Comparison of ENCODE assay signal across 1 cellular context in genomic region chr19:37979547-37980082, GRCh38.
TF ChIP-seq lines count a peak whose summit lies in the region.

No MANE protein-coding gene starts in this region.

TF ChIP-seq in GM12878, 131 proteins besides CTCF, POLR2A, EP300 and RAD21 (continued from another document and continues in another):
- no peak for TF ChIP-seq IRF3 (IDR thresholded peaks at IDR 0.05)
- TF ChIP-seq, protein P1, sequence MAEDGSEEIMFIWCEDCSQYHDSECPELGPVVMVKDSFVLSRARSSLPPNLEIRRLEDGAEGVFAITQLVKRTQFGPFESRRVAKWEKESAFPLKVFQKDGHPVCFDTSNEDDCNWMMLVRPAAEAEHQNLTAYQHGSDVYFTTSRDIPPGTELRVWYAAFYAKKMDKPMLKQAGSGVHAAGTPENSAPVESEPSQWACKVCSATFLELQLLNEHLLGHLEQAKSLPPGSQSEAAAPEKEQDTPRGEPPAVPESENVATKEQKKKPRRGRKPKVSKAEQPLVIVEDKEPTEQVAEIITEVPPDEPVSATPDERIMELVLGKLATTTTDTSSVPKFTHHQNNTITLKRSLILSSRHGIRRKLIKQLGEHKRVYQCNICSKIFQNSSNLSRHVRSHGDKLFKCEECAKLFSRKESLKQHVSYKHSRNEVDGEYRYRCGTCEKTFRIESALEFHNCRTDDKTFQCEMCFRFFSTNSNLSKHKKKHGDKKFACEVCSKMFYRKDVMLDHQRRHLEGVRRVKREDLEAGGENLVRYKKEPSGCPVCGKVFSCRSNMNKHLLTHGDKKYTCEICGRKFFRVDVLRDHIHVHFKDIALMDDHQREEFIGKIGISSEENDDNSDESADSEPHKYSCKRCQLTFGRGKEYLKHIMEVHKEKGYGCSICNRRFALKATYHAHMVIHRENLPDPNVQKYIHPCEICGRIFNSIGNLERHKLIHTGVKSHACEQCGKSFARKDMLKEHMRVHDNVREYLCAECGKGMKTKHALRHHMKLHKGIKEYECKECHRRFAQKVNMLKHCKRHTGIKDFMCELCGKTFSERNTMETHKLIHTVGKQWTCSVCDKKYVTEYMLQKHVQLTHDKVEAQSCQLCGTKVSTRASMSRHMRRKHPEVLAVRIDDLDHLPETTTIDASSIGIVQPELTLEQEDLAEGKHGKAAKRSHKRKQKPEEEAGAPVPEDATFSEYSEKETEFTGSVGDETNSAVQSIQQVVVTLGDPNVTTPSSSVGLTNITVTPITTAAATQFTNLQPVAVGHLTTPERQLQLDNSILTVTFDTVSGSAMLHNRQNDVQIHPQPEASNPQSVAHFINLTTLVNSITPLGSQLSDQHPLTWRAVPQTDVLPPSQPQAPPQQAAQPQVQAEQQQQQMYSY (CRISPR knock-in tag; IDR thresholded peaks at IDR 0.05) = no peak
- no peak for TF ChIP-seq FOXK2 (IDR thresholded peaks at IDR 0.05)
- no peak for TF ChIP-seq CBX5 (IDR thresholded peaks at IDR 0.05; ENCODE audit: low read depth)
- peak; percentile 83; the same call in 1 of the 2 replicates for TF ChIP-seq TCF3 (IDR thresholded peaks at IDR 0.05; ENCODE audit: borderline replicate concordance, insufficient read depth, low read depth, low read length)
- no peak for TF ChIP-seq CBX3 (IDR thresholded peaks at IDR 0.05; ENCODE audit: borderline replicate concordance, low read depth)
- TF ChIP-seq, protein P2, sequence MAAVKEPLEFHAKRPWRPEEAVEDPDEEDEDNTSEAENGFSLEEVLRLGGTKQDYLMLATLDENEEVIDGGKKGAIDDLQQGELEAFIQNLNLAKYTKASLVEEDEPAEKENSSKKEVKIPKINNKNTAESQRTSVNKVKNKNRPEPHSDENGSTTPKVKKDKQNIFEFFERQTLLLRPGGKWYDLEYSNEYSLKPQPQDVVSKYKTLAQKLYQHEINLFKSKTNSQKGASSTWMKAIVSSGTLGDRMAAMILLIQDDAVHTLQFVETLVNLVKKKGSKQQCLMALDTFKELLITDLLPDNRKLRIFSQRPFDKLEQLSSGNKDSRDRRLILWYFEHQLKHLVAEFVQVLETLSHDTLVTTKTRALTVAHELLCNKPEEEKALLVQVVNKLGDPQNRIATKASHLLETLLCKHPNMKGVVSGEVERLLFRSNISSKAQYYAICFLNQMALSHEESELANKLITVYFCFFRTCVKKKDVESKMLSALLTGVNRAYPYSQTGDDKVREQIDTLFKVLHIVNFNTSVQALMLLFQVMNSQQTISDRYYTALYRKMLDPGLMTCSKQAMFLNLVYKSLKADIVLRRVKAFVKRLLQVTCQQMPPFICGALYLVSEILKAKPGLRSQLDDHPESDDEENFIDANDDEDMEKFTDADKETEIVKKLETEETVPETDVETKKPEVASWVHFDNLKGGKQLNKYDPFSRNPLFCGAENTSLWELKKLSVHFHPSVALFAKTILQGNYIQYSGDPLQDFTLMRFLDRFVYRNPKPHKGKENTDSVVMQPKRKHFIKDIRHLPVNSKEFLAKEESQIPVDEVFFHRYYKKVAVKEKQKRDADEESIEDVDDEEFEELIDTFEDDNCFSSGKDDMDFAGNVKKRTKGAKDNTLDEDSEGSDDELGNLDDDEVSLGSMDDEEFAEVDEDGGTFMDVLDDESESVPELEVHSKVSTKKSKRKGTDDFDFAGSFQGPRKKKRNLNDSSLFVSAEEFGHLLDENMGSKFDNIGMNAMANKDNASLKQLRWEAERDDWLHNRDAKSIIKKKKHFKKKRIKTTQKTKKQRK (IDR thresholded peaks at IDR 0.05; ENCODE audit: low read depth, low read length) = no peak
- TF ChIP-seq EZH2 (IDR thresholded peaks at IDR 0.05; ENCODE audit: borderline replicate concordance, control insufficient read depth, low read depth, low read length) = no peak
- TF ChIP-seq ZZZ3 (IDR thresholded peaks at IDR 0.05; ENCODE audit: control insufficient read depth, insufficient read length, low read depth) = no peak
- TF ChIP-seq, protein P3, sequence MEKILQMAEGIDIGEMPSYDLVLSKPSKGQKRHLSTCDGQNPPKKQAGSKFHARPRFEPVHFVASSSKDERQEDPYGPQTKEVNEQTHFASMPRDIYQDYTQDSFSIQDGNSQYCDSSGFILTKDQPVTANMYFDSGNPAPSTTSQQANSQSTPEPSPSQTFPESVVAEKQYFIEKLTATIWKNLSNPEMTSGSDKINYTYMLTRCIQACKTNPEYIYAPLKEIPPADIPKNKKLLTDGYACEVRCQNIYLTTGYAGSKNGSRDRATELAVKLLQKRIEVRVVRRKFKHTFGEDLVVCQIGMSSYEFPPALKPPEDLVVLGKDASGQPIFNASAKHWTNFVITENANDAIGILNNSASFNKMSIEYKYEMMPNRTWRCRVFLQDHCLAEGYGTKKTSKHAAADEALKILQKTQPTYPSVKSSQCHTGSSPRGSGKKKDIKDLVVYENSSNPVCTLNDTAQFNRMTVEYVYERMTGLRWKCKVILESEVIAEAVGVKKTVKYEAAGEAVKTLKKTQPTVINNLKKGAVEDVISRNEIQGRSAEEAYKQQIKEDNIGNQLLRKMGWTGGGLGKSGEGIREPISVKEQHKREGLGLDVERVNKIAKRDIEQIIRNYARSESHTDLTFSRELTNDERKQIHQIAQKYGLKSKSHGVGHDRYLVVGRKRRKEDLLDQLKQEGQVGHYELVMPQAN (conservative IDR thresholded peaks at IDR 0.05) = no peak
- no peak for TF ChIP-seq SMAD5 (IDR thresholded peaks at IDR 0.05; ENCODE audit: low read depth)
- TF ChIP-seq, protein P4, sequence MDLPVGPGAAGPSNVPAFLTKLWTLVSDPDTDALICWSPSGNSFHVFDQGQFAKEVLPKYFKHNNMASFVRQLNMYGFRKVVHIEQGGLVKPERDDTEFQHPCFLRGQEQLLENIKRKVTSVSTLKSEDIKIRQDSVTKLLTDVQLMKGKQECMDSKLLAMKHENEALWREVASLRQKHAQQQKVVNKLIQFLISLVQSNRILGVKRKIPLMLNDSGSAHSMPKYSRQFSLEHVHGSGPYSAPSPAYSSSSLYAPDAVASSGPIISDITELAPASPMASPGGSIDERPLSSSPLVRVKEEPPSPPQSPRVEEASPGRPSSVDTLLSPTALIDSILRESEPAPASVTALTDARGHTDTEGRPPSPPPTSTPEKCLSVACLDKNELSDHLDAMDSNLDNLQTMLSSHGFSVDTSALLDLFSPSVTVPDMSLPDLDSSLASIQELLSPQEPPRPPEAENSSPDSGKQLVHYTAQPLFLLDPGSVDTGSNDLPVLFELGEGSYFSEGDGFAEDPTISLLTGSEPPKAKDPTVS (IDR thresholded peaks at IDR 0.05; ENCODE audit: low read depth, low read length) = no peak
- no peak; the same call in 1 of the 2 replicates for TF ChIP-seq FOXM1 (IDR thresholded peaks at IDR 0.05; ENCODE audit: low read depth, low read length)
- TF ChIP-seq TAF1 (IDR thresholded peaks at IDR 0.05; ENCODE audit: borderline replicate concordance, low read depth, low read length) = 0 out of 2 replicates have a peak, but pooled peaks have one; percentile 28
- TF ChIP-seq, protein P5, sequence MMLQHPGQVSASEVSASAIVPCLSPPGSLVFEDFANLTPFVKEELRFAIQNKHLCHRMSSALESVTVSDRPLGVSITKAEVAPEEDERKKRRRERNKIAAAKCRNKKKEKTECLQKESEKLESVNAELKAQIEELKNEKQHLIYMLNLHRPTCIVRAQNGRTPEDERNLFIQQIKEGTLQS (IDR thresholded peaks at IDR 0.05; ENCODE audit: borderline replicate concordance, extremely low read depth, low read depth, low read length) = no peak
- no peak for TF ChIP-seq KLF5 (IDR thresholded peaks at IDR 0.05; ENCODE audit: partially characterized antibody)
- TF ChIP-seq CHD4 (IDR thresholded peaks at IDR 0.05) = no peak
- TF ChIP-seq MYB (IDR thresholded peaks at IDR 0.05; ENCODE audit: borderline replicate concordance, low read depth, low read length) = no peak
- no peak for TF ChIP-seq PML (IDR thresholded peaks at IDR 0.05; ENCODE audit: low read length)
- TF ChIP-seq, protein P6, sequence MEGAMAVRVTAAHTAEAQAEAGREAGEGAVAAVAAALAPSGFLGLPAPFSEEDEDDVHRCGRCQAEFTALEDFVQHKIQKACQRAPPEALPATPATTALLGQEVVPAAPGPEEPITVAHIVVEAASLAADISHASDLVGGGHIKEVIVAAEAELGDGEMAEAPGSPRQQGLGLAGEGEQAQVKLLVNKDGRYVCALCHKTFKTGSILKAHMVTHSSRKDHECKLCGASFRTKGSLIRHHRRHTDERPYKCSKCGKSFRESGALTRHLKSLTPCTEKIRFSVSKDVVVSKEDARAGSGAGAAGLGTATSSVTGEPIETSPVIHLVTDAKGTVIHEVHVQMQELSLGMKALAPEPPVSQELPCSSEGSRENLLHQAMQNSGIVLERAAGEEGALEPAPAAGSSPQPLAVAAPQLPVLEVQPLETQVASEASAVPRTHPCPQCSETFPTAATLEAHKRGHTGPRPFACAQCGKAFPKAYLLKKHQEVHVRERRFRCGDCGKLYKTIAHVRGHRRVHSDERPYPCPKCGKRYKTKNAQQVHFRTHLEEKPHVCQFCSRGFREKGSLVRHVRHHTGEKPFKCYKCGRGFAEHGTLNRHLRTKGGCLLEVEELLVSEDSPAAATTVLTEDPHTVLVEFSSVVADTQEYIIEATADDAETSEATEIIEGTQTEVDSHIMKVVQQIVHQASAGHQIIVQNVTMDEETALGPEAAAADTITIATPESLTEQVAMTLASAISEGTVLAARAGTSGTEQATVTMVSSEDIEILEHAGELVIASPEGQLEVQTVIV (IDR thresholded peaks at IDR 0.05; ENCODE audit: borderline replicate concordance, partially characterized antibody) = no peak
- no peak for TF ChIP-seq RBBP5 (conservative IDR thresholded peaks at IDR 0.05)
- TF ChIP-seq, protein P7, sequence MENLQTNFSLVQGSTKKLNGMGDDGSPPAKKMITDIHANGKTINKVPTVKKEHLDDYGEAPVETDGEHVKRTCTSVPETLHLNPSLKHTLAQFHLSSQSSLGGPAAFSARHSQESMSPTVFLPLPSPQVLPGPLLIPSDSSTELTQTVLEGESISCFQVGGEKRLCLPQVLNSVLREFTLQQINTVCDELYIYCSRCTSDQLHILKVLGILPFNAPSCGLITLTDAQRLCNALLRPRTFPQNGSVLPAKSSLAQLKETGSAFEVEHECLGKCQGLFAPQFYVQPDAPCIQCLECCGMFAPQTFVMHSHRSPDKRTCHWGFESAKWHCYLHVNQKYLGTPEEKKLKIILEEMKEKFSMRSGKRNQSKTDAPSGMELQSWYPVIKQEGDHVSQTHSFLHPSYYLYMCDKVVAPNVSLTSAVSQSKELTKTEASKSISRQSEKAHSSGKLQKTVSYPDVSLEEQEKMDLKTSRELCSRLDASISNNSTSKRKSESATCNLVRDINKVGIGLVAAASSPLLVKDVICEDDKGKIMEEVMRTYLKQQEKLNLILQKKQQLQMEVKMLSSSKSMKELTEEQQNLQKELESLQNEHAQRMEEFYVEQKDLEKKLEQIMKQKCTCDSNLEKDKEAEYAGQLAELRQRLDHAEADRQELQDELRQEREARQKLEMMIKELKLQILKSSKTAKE (IDR thresholded peaks at IDR 0.05; ENCODE audit: low read depth, poor library complexity, severe bottlenecking) = peak; percentile 53
- TF ChIP-seq, protein P8, sequence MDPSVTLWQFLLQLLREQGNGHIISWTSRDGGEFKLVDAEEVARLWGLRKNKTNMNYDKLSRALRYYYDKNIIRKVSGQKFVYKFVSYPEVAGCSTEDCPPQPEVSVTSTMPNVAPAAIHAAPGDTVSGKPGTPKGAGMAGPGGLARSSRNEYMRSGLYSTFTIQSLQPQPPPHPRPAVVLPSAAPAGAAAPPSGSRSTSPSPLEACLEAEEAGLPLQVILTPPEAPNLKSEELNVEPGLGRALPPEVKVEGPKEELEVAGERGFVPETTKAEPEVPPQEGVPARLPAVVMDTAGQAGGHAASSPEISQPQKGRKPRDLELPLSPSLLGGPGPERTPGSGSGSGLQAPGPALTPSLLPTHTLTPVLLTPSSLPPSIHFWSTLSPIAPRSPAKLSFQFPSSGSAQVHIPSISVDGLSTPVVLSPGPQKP (IDR thresholded peaks at IDR 0.05; ENCODE audit: low read depth, low read length) = no peak
- no peak for TF ChIP-seq ASH2L (IDR thresholded peaks at IDR 0.05; ENCODE audit: borderline replicate concordance, low read depth)
- no peak; the same call in 1 of the 2 replicates for TF ChIP-seq RELB (IDR thresholded peaks at IDR 0.05; ENCODE audit: low read depth)
- TF ChIP-seq SIX5 (IDR thresholded peaks at IDR 0.05; ENCODE audit: low read depth, low read length, severe bottlenecking) = no peak
- TF ChIP-seq, protein P9, sequence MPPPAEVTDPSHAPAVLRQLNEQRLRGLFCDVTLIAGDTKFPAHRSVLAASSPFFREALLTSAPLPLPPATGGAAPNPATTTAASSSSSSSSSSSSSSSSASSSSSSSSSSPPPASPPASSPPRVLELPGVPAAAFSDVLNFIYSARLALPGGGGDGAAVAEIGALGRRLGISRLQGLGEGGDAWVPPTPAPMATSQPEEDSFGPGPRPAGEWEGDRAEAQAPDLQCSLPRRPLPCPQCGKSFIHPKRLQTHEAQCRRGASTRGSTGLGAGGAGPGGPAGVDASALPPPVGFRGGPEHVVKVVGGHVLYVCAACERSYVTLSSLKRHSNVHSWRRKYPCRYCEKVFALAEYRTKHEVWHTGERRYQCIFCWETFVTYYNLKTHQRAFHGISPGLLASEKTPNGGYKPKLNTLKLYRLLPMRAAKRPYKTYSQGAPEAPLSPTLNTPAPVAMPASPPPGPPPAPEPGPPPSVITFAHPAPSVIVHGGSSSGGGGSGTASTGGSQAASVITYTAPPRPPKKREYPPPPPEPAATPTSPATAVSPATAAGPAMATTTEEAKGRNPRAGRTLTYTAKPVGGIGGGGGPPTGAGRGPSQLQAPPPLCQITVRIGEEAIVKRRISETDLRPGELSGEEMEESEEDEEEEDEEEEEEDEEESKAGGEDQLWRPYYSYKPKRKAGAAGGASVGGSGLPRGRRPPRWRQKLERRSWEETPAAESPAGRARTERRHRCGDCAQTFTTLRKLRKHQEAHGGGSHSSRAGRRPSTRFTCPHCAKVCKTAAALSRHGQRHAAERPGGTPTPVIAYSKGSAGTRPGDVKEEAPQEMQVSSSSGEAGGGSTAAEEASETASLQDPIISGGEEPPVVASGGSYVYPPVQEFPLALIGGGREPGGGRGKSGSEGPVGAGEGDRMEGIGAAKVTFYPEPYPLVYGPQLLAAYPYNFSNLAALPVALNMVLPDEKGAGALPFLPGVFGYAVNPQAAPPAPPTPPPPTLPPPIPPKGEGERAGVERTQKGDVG (CRISPR knock-in tag; IDR thresholded peaks at IDR 0.05) = no peak
- TF ChIP-seq CEBPB (IDR thresholded peaks at IDR 0.05; ENCODE audit: borderline replicate concordance in 1 of 2, low read depth in 2 of 2, low read length in 2 of 2) = no peak
- no peak for TF ChIP-seq SMC3 (IDR thresholded peaks at IDR 0.05; ENCODE audit: borderline replicate concordance, low read length)
- peak; percentile 83 for TF ChIP-seq GATAD2B (conservative IDR thresholded peaks at IDR 0.05; ENCODE audit: low read depth)
